In the genomic region with DNA sequence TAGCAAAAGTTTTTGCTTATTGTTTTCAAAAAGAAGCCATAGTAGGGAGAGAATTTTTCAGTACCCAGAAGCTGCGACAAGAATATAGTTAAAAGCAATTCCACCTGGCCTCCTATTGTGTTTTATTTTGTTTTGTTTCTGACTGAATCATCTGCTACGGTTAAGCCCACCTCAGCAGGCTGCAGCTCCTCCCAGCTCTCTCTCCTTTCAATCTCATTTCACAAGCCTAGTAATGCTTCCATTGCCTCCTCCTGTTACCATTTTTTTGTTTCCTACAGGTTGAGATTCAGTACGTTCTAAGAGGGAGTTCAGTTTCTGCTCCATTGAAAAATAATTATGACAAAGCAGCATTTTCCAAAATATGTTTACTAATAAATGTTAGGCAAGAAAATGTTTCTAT, we compare ENCODE assay signal across 36 cellular contexts.
"Had no signal": no experiment of that assay in that cellular context is flagged by ENCODE, and none has a peak within 500 bp of the region (broad histone marks: within the 10 kb centered on the region; RNA-seq: fewer than 3 reads in every experiment).

No MANE protein-coding gene starts in this region.

- DNase-seq: activated CD4-positive, alpha-beta T cell treated with anti-CD3 and anti-CD28 coated beads for 48 hours; activated CD4-positive, alpha-beta T cell treated with anti-CD3 and anti-CD28 coated beads, Interleukin-2, amount 50 U/mL, for 48 hours; activated CD8-positive, alpha-beta memory T cell treated with anti-CD3 and anti-CD28 coated beads, Interleukin-2, amount 50 U/mL, for 4 hours; activated effector memory CD4-positive, alpha-beta T cell treated with anti-CD3 and anti-CD28 coated beads, Interleukin-2, amount 50 U/mL, for 16 hours; activated naive CD4-positive, alpha-beta T cell treated with anti-CD3 and anti-CD28 coated beads for 36 hours; activated naive CD8-positive, alpha-beta T cell treated with anti-CD3 and anti-CD28 coated beads, Interleukin-2, amount 10 ng/mL, durations not matched to agents 7 days and 5 days; activated T-cell treated with anti-CD3 and anti-CD28 coated beads, Interleukin-2, amount 50 U/mL, for 1 hour; cerebellar nuclear complex; colonic mucosa; effector CD8-positive, alpha-beta T cell; left cardiac atrium; left ventricle myocardium superior; mucosa of descending colon; ovary; retina; stimulated activated CD4-positive, alpha-beta T cell treated with anti-CD3 and anti-CD28 coated beads, Interleukin-12 subunit alpha, Interleukin-12 subunit beta, amount 100 ng/mL, for 4 hours; stimulated activated CD4-positive, alpha-beta T cell treated with anti-CD3 and anti-CD28 coated beads, Interleukin-4, amount 100 ng/mL, for 1 hour; stimulated activated naive CD8-positive, alpha-beta T cell treated with anti-CD3 and anti-CD28 coated beads, Interleukin-15, Interleukin-2, amounts not matched to agents 100 U/mL and 50 U/mL, for 24 hours; trophoblast cell; uterus had no signal

- H3K27me3 Mint-ChIP-seq: activated naive CD8-positive, alpha-beta T cell treated with anti-CD3 and anti-CD28 coated beads, Interleukin-2, amount 10 ng/mL, durations not matched to agents 7 days and 5 days had no signal

- H3K9me3 ChIP-seq: ascending aorta, colonic mucosa, mucosa of descending colon, ovary, prostate gland, thoracic aorta, uterus had no signal

- H3K27ac ChIP-seq: ascending aorta, cardiac muscle cell, colonic mucosa, epithelial cell of prostate, ovary, prostate gland, skin epidermis, thoracic aorta, uterus, VCaP had no signal

- FAIRE-seq: endometrium, frontal cortex, keratinocyte, TTC549 had no signal

- ATAC-seq: activated CD4-positive, CD25-positive, alpha-beta regulatory T cell treated with anti-CD3 and anti-CD28 coated beads, Interleukin-2, amount 50 U/mL, for 24 hours; left cardiac atrium; left ventricle myocardium superior; mucosa of descending colon; natural killer cell treated with Interleukin-12 subunit alpha and Interleukin-12 subunit beta and Interleukin-15 and Interleukin-18, amount 100 ng/mL, for 72 hours; sciatic nerve; stimulated activated naive CD8-positive, alpha-beta T cell treated with anti-CD3 and anti-CD28 coated beads, Interleukin-15, Interleukin-2, amounts not matched to agents 100 U/mL and 50 U/mL, for 24 hours had no signal

- H3K4me3 ChIP-seq: ascending aorta, cardiac muscle cell, colonic mucosa, mucosa of descending colon, ovary, prostate gland, skin epidermis, thoracic aorta, uterus had no signal

- H3K9me3 Mint-ChIP-seq: activated naive CD4-positive, alpha-beta T cell treated with anti-CD3 and anti-CD28 coated beads for 36 hours; activated naive CD8-positive, alpha-beta T cell treated with anti-CD3 and anti-CD28 coated beads, Interleukin-2, amount 10 ng/mL, durations not matched to agents 7 days and 5 days; natural killer cell treated with Interleukin-12 subunit alpha and Interleukin-12 subunit beta and Interleukin-15 and Interleukin-18, amount 100 ng/mL, for 72 hours had no signal

- H3K27me3 ChIP-seq: ascending aorta, cardiac muscle cell, colonic mucosa, ovary, uterus had no signal

- H3K36me3 Mint-ChIP-seq: activated naive CD8-positive, alpha-beta T cell treated with anti-CD3 and anti-CD28 coated beads, Interleukin-2, amount 10 ng/mL, durations not matched to agents 7 days and 5 days; brain; natural killer cell treated with Interleukin-12 subunit alpha and Interleukin-12 subunit beta and Interleukin-15 and Interleukin-18, amount 100 ng/mL, for 72 hours had no signal

- H3K36me3 ChIP-seq: ascending aorta, cardiac muscle cell, colonic mucosa, ovary, prostate gland, thoracic aorta, uterus had no signal

- H3K4me1 ChIP-seq: ascending aorta, colonic mucosa, prostate gland, uterus had no signal

- H3K4me3 Mint-ChIP-seq: activated naive CD4-positive, alpha-beta T cell treated with anti-CD3 and anti-CD28 coated beads for 36 hours; activated naive CD8-positive, alpha-beta T cell treated with anti-CD3 and anti-CD28 coated beads, Interleukin-2, amount 10 ng/mL, durations not matched to agents 7 days and 5 days; activated T-helper 1 cell treated with anti-CD3 and anti-CD28 coated beads, Interleukin-12 subunit alpha, Interleukin-12 subunit beta, Interleukin-2, Interleukin-4 antibody, amounts not matched to agents 30 ng/mL and 10 ng/mL and 1 ng/mL, durations not matched to agents 14 hours and 24 hours and 36 hours; brain; natural killer cell treated with Interleukin-12 subunit alpha and Interleukin-12 subunit beta and Interleukin-15 and Interleukin-18, amount 100 ng/mL, for 72 hours had no signal

- H3K4me1 Mint-ChIP-seq: activated naive CD8-positive, alpha-beta T cell treated with anti-CD3 and anti-CD28 coated beads, Interleukin-2, amount 10 ng/mL, durations not matched to agents 7 days and 5 days; brain had no signal

- H3K27ac Mint-ChIP-seq: activated naive CD4-positive, alpha-beta T cell treated with anti-CD3 and anti-CD28 coated beads for 36 hours; activated naive CD8-positive, alpha-beta T cell treated with anti-CD3 and anti-CD28 coated beads, Interleukin-2, amount 10 ng/mL, durations not matched to agents 7 days and 5 days; activated T-helper 1 cell treated with anti-CD3 and anti-CD28 coated beads, Interleukin-12 subunit alpha, Interleukin-12 subunit beta, Interleukin-2, Interleukin-4 antibody, amounts not matched to agents 30 ng/mL and 10 ng/mL and 1 ng/mL, durations not matched to agents 14 hours and 24 hours and 36 hours; brain; natural killer cell treated with Interleukin-12 subunit alpha and Interleukin-12 subunit beta and Interleukin-15 and Interleukin-18, amount 100 ng/mL, for 72 hours had no signal
